Comparison of ENCODE assay signal across 30 cellular contexts in genomic region chr1:26213335-26213905, GRCh38. TPM values are rescaled to one million over a fixed set of nuclear protein-coding genes. Genes with fewer than 3 reads are reported as not detected.
DNase-seq lines count a peak whose midpoint lies in the region; ATAC-seq, FAIRE-seq and TF ChIP-seq lines count a peak whose summit lies in the region.
"Had no signal": no experiment of that assay in that cellular context is flagged by ENCODE, and none has a peak within 500 bp of the region (broad histone marks: within the 10 kb centered on the region; RNA-seq: fewer than 3 reads in every experiment).

No MANE protein-coding gene starts in this region.

- CTCF ChIA-PET in HEK293 (lab: Yijun Ruan, JAX) (interaction anchor here (0.6 to 1.7 kb wide), 2 partner anchors 20 to 108 kb away, joined by 4 to 5 read pairs; partner anchors contain the start of gene CEP85), K562 (lab: Yijun Ruan, JAX; ENCODE audit: low intra/inter-chr PET ratio) (no interaction called here)
- CTCF ChIA-PET in activated CD4-positive, alpha-beta memory T cell treated with anti-CD3 and anti-CD28 coated beads, Interleukin-2, amount 10 ng/mL, durations not matched to agents 7 days and 5 days (lab: Charles Lee), result interaction anchor here (0.7 to 3.1 kb wide), 5 partner anchors 9 to 1456 kb away, joined by 4 to 9 read pairs (median 7); partner anchors contain the start of genes CEP85 and ZNF593

- no peak overlapping the region for H3K4me2 ChIP-seq in K562 (ENCODE audit: insufficient read depth, low read length)
- H3K4me2 ChIP-seq: BLaER1 had no signal

- no peaks in the 10 kb centered on the region for H3K36me3 Mint-ChIP-seq in activated CD4-positive, alpha-beta memory T cell treated with anti-CD3 and anti-CD28 coated beads, Interleukin-2, amount 10 ng/mL, durations not matched to agents 7 days and 5 days (ENCODE audit: low read depth)
- H3K36me3 Mint-ChIP-seq: CD14-positive monocyte; CD4-positive, alpha-beta memory T cell; CD4-positive, CD25-positive, alpha-beta regulatory T cell; CD8-positive, alpha-beta memory T cell had no signal

- no peaks in the 10 kb centered on the region for H3K79me2 ChIP-seq in K562 (ENCODE audit: control insufficient read depth, insufficient read depth, low read length)

- DNase-seq in ELF-1 (ENCODE audit: low read depth, low spot score) (peak; percentile 14), K562 (ENCODE audit: extremely low read depth in 1 of 4, low spot score in 3 of 4) (no peak), NCI-H82 (lab: John Stamatoyannopoulos, UW) (no peak), NCI-H1436 (lab: John Stamatoyannopoulos, UW) (no peak)
- DNase-seq in activated CD4-positive, alpha-beta memory T cell treated with anti-CD3 and anti-CD28 coated beads, Interleukin-2, amount 10 ng/mL, durations not matched to agents 7 days and 5 days, result no peak
- DNase-seq: 8988T; ACHN; BE2C; C1 segment of cervical spinal cord; CD4-positive, alpha-beta memory T cell; CD4-positive, CD25-positive, alpha-beta regulatory T cell; CD8-positive, alpha-beta memory T cell; COR-L47; DMS 273 treated with DMSO at 0.1 percent for 48 hours; DMS153; DMS53; DMS79; DND-41; EL; GF-D8 had no signal

- no peak overlapping the region for H3K9ac ChIP-seq in K562 (ENCODE audit: insufficient read depth in 1 of 2, low read depth in 2 of 2, low read length in 2 of 2)
- H3K9ac ChIP-seq: BLaER1 had no signal

- intact Hi-C loops in K562 (cut with micrococcal nuclease), result no loop called here

- TF ChIP-seq EP300 in K562 (IDR thresholded peaks at IDR 0.05; ENCODE audit: low read length), result no peak

- 26% methylated on average over 6 of the region's 6 CpGs for WGBS in K562 (ENCODE audit: insufficient coverage, low coverage, missing lambda C conversion rate)

- TF ChIP-seq CTCF in HEK293 (tag by site-specific recombination; IDR thresholded peaks at IDR 0.05) (no peak), K562 (IDR thresholded peaks at IDR 0.05 in 2 of 3, conservative IDR thresholded peaks at IDR 0.05 in 1 of 3; ENCODE audit: insufficient read depth in 2 of 3, low read depth in 1 of 3, low read length in 3 of 3) (no peak)

- no peak for TF ChIP-seq POLR2A in K562 (conservative IDR thresholded peaks at IDR 0.05)

- H3K4me3 ChIP-seq in HEK293 (ENCODE audit: low read depth, low read length) (no peak overlapping the region), K562 (no peak overlapping the region)
- H3K4me3 ChIP-seq: BLaER1 had no signal

- H3K4me1 ChIP-seq in HEK293 (ENCODE audit: control insufficient read depth, insufficient read depth, low read length) (no peaks in the 10 kb centered on the region), K562 (replicated peaks in 1 of 2; ENCODE audit: control insufficient read depth in 2 of 2, insufficient read depth in 2 of 2, low read length in 2 of 2) (no peaks in the 10 kb centered on the region)
- H3K4me1 ChIP-seq: BE2C had no signal

- no peak overlapping the region for H3K4me3 Mint-ChIP-seq in activated CD4-positive, alpha-beta memory T cell treated with anti-CD3 and anti-CD28 coated beads, Interleukin-2, amount 10 ng/mL, durations not matched to agents 7 days and 5 days
- H3K4me3 Mint-ChIP-seq: CD14-positive monocyte; CD4-positive, alpha-beta memory T cell; CD4-positive, CD25-positive, alpha-beta regulatory T cell; CD8-positive, alpha-beta memory T cell had no signal

- H3K9me3 ChIP-seq in HEK293 (ENCODE audit: control insufficient read depth, insufficient read depth, low read depth, low read length), result no peaks in the 10 kb centered on the region
- H3K9me3 ChIP-seq in K562 (replicated peaks; ENCODE audit: control insufficient read depth, insufficient read depth, low read depth, low read length), result no peaks in the 10 kb centered on the region
- H3K9me3 ChIP-seq: BE2C, BLaER1 had no signal

- POLR2A ChIA-PET in HEK293 (lab: Yijun Ruan, JAX) (no interaction called here), K562 (lab: Yijun Ruan, JAX) (interaction anchor here (1.2 to 2.6 kb wide), 2 partner anchors 9 to 20 kb away, joined by 4 to 7 read pairs; partner anchors contain the start of gene CEP85)
- POLR2A ChIA-PET in activated CD4-positive, alpha-beta memory T cell treated with anti-CD3 and anti-CD28 coated beads, Interleukin-2, amount 10 ng/mL, durations not matched to agents 7 days and 5 days (lab: Charles Lee), result interaction anchor here (1.2 kb wide), 1 partner anchor 21 kb away, joined by 3 read pairs; no protein-coding TSS in a partner anchor

- H3K27me3 ChIP-seq in K562 (ENCODE audit: control insufficient read depth in 2 of 2, insufficient read depth in 2 of 2, low read length in 2 of 2), result peaks cover 2 to 3% of the 10 kb centered on the region in 2 experiments; a peak in 1 of 5 replicates
- H3K27me3 ChIP-seq: BE2C, BLaER1 had no signal

- TF ChIP-seq RAD21 in K562 (CRISPR knock-in tag; conservative IDR thresholded peaks at IDR 0.05 in 1 of 2, IDR thresholded peaks at IDR 0.05 in 1 of 2), result no peak

- H2AFZ ChIP-seq in K562 (ENCODE audit: low read depth, low read length), result no peak overlapping the region

- no peak overlapping the region for H3K27ac Mint-ChIP-seq in activated CD4-positive, alpha-beta memory T cell treated with anti-CD3 and anti-CD28 coated beads, Interleukin-2, amount 10 ng/mL, durations not matched to agents 7 days and 5 days
- H3K27ac Mint-ChIP-seq: CD14-positive monocyte; CD4-positive, alpha-beta memory T cell; CD8-positive, alpha-beta memory T cell had no signal

- BruUV-seq in K562 (replicated peaks; lab: Mats Ljungman, UMichigan), result no TSS peak

- no peak for ATAC-seq in K562

- no peak for FAIRE-seq in K562 (lab: Jason Lieb, UNC)
- FAIRE-seq: A204.1, G401.6, GM12891, GM19239 had no signal

- no peaks in the 10 kb centered on the region for H3K9me3 Mint-ChIP-seq in activated CD4-positive, alpha-beta memory T cell treated with anti-CD3 and anti-CD28 coated beads, Interleukin-2, amount 10 ng/mL, durations not matched to agents 7 days and 5 days
- H3K9me3 Mint-ChIP-seq: CD14-positive monocyte; CD4-positive, alpha-beta memory T cell; CD4-positive, CD25-positive, alpha-beta regulatory T cell; CD8-positive, alpha-beta memory T cell had no signal

- in situ Hi-C loops in K562 (cut with MboI), result no loop called here

- H3K27ac ChIP-seq in HEK293 (ENCODE audit: extremely low read depth, low read depth, low read length) (no peak overlapping the region), K562 (ENCODE audit: extremely low read depth, low read depth, low read length) (no peak overlapping the region)
- H3K27ac ChIP-seq: BLaER1 had no signal

- no peaks in the 10 kb centered on the region for H4K20me1 ChIP-seq in K562 (replicated peaks; ENCODE audit: control insufficient read depth, insufficient read depth, low read length)
- H4K20me1 ChIP-seq: BLaER1 had no signal

- no peaks in the 10 kb centered on the region for H3K9me1 ChIP-seq in K562 (ENCODE audit: control insufficient read depth, insufficient read depth, low read length)

- H3K27me3 Mint-ChIP-seq in activated CD4-positive, alpha-beta memory T cell treated with anti-CD3 and anti-CD28 coated beads, Interleukin-2, amount 10 ng/mL, durations not matched to agents 7 days and 5 days, result peaks cover 14% of the 10 kb centered on the region
- H3K27me3 Mint-ChIP-seq: CD4-positive, alpha-beta memory T cell; CD8-positive, alpha-beta memory T cell had no signal

- H3K4me1 Mint-ChIP-seq in activated CD4-positive, alpha-beta memory T cell treated with anti-CD3 and anti-CD28 coated beads, Interleukin-2, amount 10 ng/mL, durations not matched to agents 7 days and 5 days, result no peaks in the 10 kb centered on the region
- H3K4me1 Mint-ChIP-seq: CD14-positive monocyte; CD4-positive, alpha-beta memory T cell; CD4-positive, CD25-positive, alpha-beta regulatory T cell; CD8-positive, alpha-beta memory T cell had no signal

- no peaks in the 10 kb centered on the region for H3K36me3 ChIP-seq in HEK293 (ENCODE audit: control insufficient read depth in 2 of 2, insufficient read depth in 1 of 2, low read length in 2 of 2)
- no peaks in the 10 kb centered on the region for H3K36me3 ChIP-seq in K562 (ENCODE audit: control insufficient read depth, insufficient read depth, low read length)
- H3K36me3 ChIP-seq: BE2C, BLaER1 had no signal

RNA-seq across cellular contexts. Expression of gene CEP85, which starts 20.6 kb away (rescaled TPM):
- 303 and 318 TPM in 2 replicates for total RNA-seq in K562 (2011; cell fraction: chromatin; rRNA removed; ENCODE audit: low replicate concordance)
- 171 and 180 TPM in 2 replicates for total RNA-seq in K562 (2011; cell fraction: nucleolus; rRNA removed)
- 221 and 317 TPM in 2 replicates for total RNA-seq in K562 (2011; cell fraction: nucleoplasm; rRNA removed)
- total RNA-seq in K562 (2014; rRNA removed), result 75.9 and 77.9 TPM in 2 replicates
- total RNA-seq in K562 (2014; rRNA removed; fragmentation: Illumina TruSeq; extraction: Trizol), result 89.6 and 92.6 TPM in 2 replicates
- 85.3 and 88.7 TPM in 2 replicates for total RNA-seq in K562 (2015; rRNA removed; fragmentation: Illumina TruSeq; extraction: Trizol)
- total RNA-seq in K562 (2021), result 80.2 and 84.8 TPM in 2 replicates
- 140 and 167 TPM in 2 replicates for polyA plus RNA-seq in K562 (2011; rRNA removed)
- 105 and 143 TPM in 2 replicates for polyA plus RNA-seq in K562 (2011; cell fraction: cytosol; rRNA removed)
- polyA plus RNA-seq in K562 (2011; cell fraction: nucleus; rRNA removed), result 433 and 499 TPM in 2 replicates
- 59.3 and 74.9 TPM in 2 replicates for polyA plus RNA-seq in K562 (2012)
- polyA plus RNA-seq in K562 (2014; fragmentation: Illumina TruSeq; extraction: Trizol), result 102 and 107 TPM in 2 replicates
- 100 to 1,000 TPM in 1 of 2 experiments, 10 to 100 TPM in 1; 42.1 to 107 TPM for polyA plus RNA-seq in K562 (2014; fragmentation: Nextera tagmentation; extraction: Ambion mirVana)
- 97.5 and 114 TPM in 2 replicates for polyA plus RNA-seq in K562 (2014; rRNA removed)
- polyA minus RNA-seq in K562 (2011; rRNA and poly(A)+ RNA removed), result 123 and 147 TPM in 2 replicates
- polyA minus RNA-seq in K562 (2011; cell fraction: cytosol; rRNA and poly(A)+ RNA removed), result 48.4 and 50.9 TPM in 2 replicates
- polyA minus RNA-seq in K562 (2011; cell fraction: nucleus; rRNA and poly(A)+ RNA removed), result 106 and 172 TPM in 2 replicates
- total RNA-seq in activated CD4-positive, alpha-beta memory T cell treated with anti-CD3 and anti-CD28 coated beads, Interleukin-2, amount 10 ng/mL, durations not matched to agents 7 days and 5 days, result 10 to 100 TPM; 35.5 to 37.7 TPM

RNA-seq across cellular contexts. Expression of gene CATSPER4, which starts 23.0 kb away (rescaled TPM):
- total RNA-seq in K562 (2011; cell fraction: chromatin; rRNA removed; ENCODE audit: low replicate concordance), result not detected in 2 replicates
- not detected in 2 replicates for total RNA-seq in K562 (2011; cell fraction: nucleolus; rRNA removed)
- total RNA-seq in K562 (2011; cell fraction: nucleoplasm; rRNA removed), result not detected in 2 replicates
- total RNA-seq in K562 (2014; rRNA removed) (0.08 TPM in 1 of 2 replicates, not detected in the other), K562 (2014; rRNA removed; fragmentation: Illumina TruSeq; extraction: Trizol) (not detected in 2 replicates), K562 (2015; rRNA removed; fragmentation: Illumina TruSeq; extraction: Trizol) (not detected in 2 replicates), K562 (2021) (0.13 TPM in 1 of 2 replicates, not detected in the other)
- polyA plus RNA-seq in K562 (2011; rRNA removed) (0.05 TPM in 1 of 2 replicates, not detected in the other), K562 (2014; fragmentation: Illumina TruSeq; extraction: Trizol) (not detected in 2 replicates), K562 (2014; fragmentation: Nextera tagmentation; extraction: Ambion mirVana) (under 1 TPM in 1 of 2 experiments, not detected in 1; 0.04 TPM), K562 (2014; rRNA removed) (0.35 TPM in 1 of 2 replicates, not detected in the other)
- 0.04 TPM in 1 of 2 replicates, not detected in the other for polyA plus RNA-seq in K562 (2011; cell fraction: cytosol; rRNA removed)
- 0.10 and 0.13 TPM in 2 replicates for polyA plus RNA-seq in K562 (2011; cell fraction: nucleus; rRNA removed)
- polyA plus RNA-seq in K562 (2012), result 0.05 TPM in 1 of 2 replicates, not detected in the other
- polyA minus RNA-seq in K562 (2011; rRNA and poly(A)+ RNA removed), result not detected in 2 replicates
- not detected in 2 replicates for polyA minus RNA-seq in K562 (2011; cell fraction: cytosol; rRNA and poly(A)+ RNA removed)
- 0.27 TPM in 1 of 2 replicates, not detected in the other for polyA minus RNA-seq in K562 (2011; cell fraction: nucleus; rRNA and poly(A)+ RNA removed)
- total RNA-seq in activated CD4-positive, alpha-beta memory T cell treated with anti-CD3 and anti-CD28 coated beads, Interleukin-2, amount 10 ng/mL, durations not matched to agents 7 days and 5 days, result not detected
- total RNA-seq: A673; CD4-positive, alpha-beta memory T cell; CD4-positive, CD25-positive, alpha-beta regulatory T cell; CD8-positive, alpha-beta memory T cell; Daoy had no signal
- polyA plus RNA-seq: AG04450; CD14-positive monocyte; CD4-positive, alpha-beta memory T cell; CD4-positive, CD25-positive, alpha-beta regulatory T cell; CD8-positive, alpha-beta memory T cell had no signal

RNA-seq across cellular contexts. Expression of gene CNKSR1, which starts 36.1 kb away (rescaled TPM):
- total RNA-seq in K562 (2011; cell fraction: chromatin; rRNA removed; ENCODE audit: low replicate concordance), result 12.4 and 22.9 TPM in 2 replicates
- 7.5 and 12.7 TPM in 2 replicates for total RNA-seq in K562 (2011; cell fraction: nucleolus; rRNA removed)
- 6.0 and 9.3 TPM in 2 replicates for total RNA-seq in K562 (2011; cell fraction: nucleoplasm; rRNA removed)
- total RNA-seq in K562 (2014; rRNA removed), result 1.1 and 2.4 TPM in 2 replicates
- total RNA-seq in K562 (2014; rRNA removed; fragmentation: Illumina TruSeq; extraction: Trizol), result 0.73 and 0.80 TPM in 2 replicates
- total RNA-seq in K562 (2015; rRNA removed; fragmentation: Illumina TruSeq; extraction: Trizol), result 1.8 and 2.4 TPM in 2 replicates
- 1.6 and 2.0 TPM in 2 replicates for total RNA-seq in K562 (2021)
- polyA plus RNA-seq in K562 (2011; rRNA removed), result 0.91 and 0.93 TPM in 2 replicates
- polyA plus RNA-seq in K562 (2011; cell fraction: cytosol; rRNA removed), result 1.3 and 2.6 TPM in 2 replicates
- polyA plus RNA-seq in K562 (2011; cell fraction: nucleus; rRNA removed), result 4.0 and 6.5 TPM in 2 replicates
- 2.1 and 3.1 TPM in 2 replicates for polyA plus RNA-seq in K562 (2012)
- 2.0 and 2.2 TPM in 2 replicates for polyA plus RNA-seq in K562 (2014; fragmentation: Illumina TruSeq; extraction: Trizol)
- polyA plus RNA-seq in K562 (2014; fragmentation: Nextera tagmentation; extraction: Ambion mirVana), result under 1 TPM; 0.03 to 0.10 TPM
- 2.0 and 2.8 TPM in 2 replicates for polyA plus RNA-seq in K562 (2014; rRNA removed)
- 0.45 and 0.56 TPM in 2 replicates for polyA minus RNA-seq in K562 (2011; rRNA and poly(A)+ RNA removed)
- polyA minus RNA-seq in K562 (2011; cell fraction: cytosol; rRNA and poly(A)+ RNA removed), result 1.2 and 2.7 TPM in 2 replicates
- polyA minus RNA-seq in K562 (2011; cell fraction: nucleus; rRNA and poly(A)+ RNA removed), result 0.94 and 1.8 TPM in 2 replicates
- 1 to 10 TPM; 1.8 to 5.3 TPM for total RNA-seq in activated CD4-positive, alpha-beta memory T cell treated with anti-CD3 and anti-CD28 coated beads, Interleukin-2, amount 10 ng/mL, durations not matched to agents 7 days and 5 days
- polyA plus RNA-seq: CD14-positive monocyte; CD8-positive, alpha-beta memory T cell had no signal

RNA-seq across cellular contexts. Expression of gene ZNF593OS, which starts 41.8 kb away (rescaled TPM):
- total RNA-seq in K562 (2011; cell fraction: chromatin; rRNA removed; ENCODE audit: low replicate concordance), result not detected in 2 replicates
- total RNA-seq in K562 (2011; cell fraction: nucleolus; rRNA removed), result 0.33 TPM in 1 of 2 replicates, not detected in the other
- not detected in 2 replicates for total RNA-seq in K562 (2011; cell fraction: nucleoplasm; rRNA removed)
- not detected in 2 replicates for total RNA-seq in K562 (2014; rRNA removed)
- total RNA-seq in K562 (2014; rRNA removed; fragmentation: Illumina TruSeq; extraction: Trizol), result not detected in 2 replicates
- total RNA-seq in K562 (2015; rRNA removed; fragmentation: Illumina TruSeq; extraction: Trizol), result not detected in 2 replicates
- total RNA-seq in K562 (2021), result not detected in 2 replicates
- not detected in 2 replicates for polyA plus RNA-seq in K562 (2011; rRNA removed)
- polyA plus RNA-seq in K562 (2011; cell fraction: cytosol; rRNA removed), result 0.04 TPM in 1 of 2 replicates, not detected in the other
- polyA plus RNA-seq in K562 (2011; cell fraction: nucleus; rRNA removed), result not detected in 2 replicates
- 1.5 and 1.6 TPM in 2 replicates for polyA plus RNA-seq in K562 (2012)
- not detected in 2 replicates for polyA plus RNA-seq in K562 (2014; fragmentation: Illumina TruSeq; extraction: Trizol)
- under 1 TPM; 0.24 to 0.27 TPM for polyA plus RNA-seq in K562 (2014; fragmentation: Nextera tagmentation; extraction: Ambion mirVana)
- not detected in 2 replicates for polyA plus RNA-seq in K562 (2014; rRNA removed)
- polyA minus RNA-seq in K562 (2011; rRNA and poly(A)+ RNA removed), result not detected in 2 replicates
- polyA minus RNA-seq in K562 (2011; cell fraction: cytosol; rRNA and poly(A)+ RNA removed), result not detected in 2 replicates
- 0.67 TPM in 1 of 2 replicates, not detected in the other for polyA minus RNA-seq in K562 (2011; cell fraction: nucleus; rRNA and poly(A)+ RNA removed)
- total RNA-seq in activated CD4-positive, alpha-beta memory T cell treated with anti-CD3 and anti-CD28 coated beads, Interleukin-2, amount 10 ng/mL, durations not matched to agents 7 days and 5 days, result not detected
- total RNA-seq: A673; CD4-positive, alpha-beta memory T cell; CD4-positive, CD25-positive, alpha-beta regulatory T cell; CD8-positive, alpha-beta memory T cell; Daoy had no signal
- polyA plus RNA-seq: AG04450 had no signal

RNA-seq across cellular contexts. Expression of gene ZNF593, which starts 43.7 kb away (rescaled TPM):
- total RNA-seq in K562 (2011; cell fraction: chromatin; rRNA removed; ENCODE audit: low replicate concordance), result 12.7 and 40.0 TPM in 2 replicates
- total RNA-seq in K562 (2011; cell fraction: nucleolus; rRNA removed), result 55.5 and 60.9 TPM in 2 replicates
- 22.8 and 27.3 TPM in 2 replicates for total RNA-seq in K562 (2011; cell fraction: nucleoplasm; rRNA removed)
- total RNA-seq in K562 (2014; rRNA removed) (233 and 259 TPM in 2 replicates), K562 (2014; rRNA removed; fragmentation: Illumina TruSeq; extraction: Trizol) (16.2 and 32.2 TPM in 2 replicates), K562 (2015; rRNA removed; fragmentation: Illumina TruSeq; extraction: Trizol) (66.3 and 76.7 TPM in 2 replicates), K562 (2021) (125 and 144 TPM in 2 replicates)
- polyA plus RNA-seq in K562 (2011; rRNA removed) (48.2 and 51.6 TPM in 2 replicates), K562 (2014; fragmentation: Illumina TruSeq; extraction: Trizol) (37.2 and 58.8 TPM in 2 replicates), K562 (2014; fragmentation: Nextera tagmentation; extraction: Ambion mirVana) (10 to 100 TPM in 1 of 2 experiments, 1 to 10 TPM in 1; 9.8 to 27.1 TPM), K562 (2014; rRNA removed) (313 and 334 TPM in 2 replicates)
- polyA plus RNA-seq in K562 (2011; cell fraction: cytosol; rRNA removed), result 107 and 284 TPM in 2 replicates
- 48.1 and 66.6 TPM in 2 replicates for polyA plus RNA-seq in K562 (2011; cell fraction: nucleus; rRNA removed)
- 81.5 and 109 TPM in 2 replicates for polyA plus RNA-seq in K562 (2012)
- polyA minus RNA-seq in K562 (2011; rRNA and poly(A)+ RNA removed), result 6.5 and 11.3 TPM in 2 replicates
- 20.5 and 28.1 TPM in 2 replicates for polyA minus RNA-seq in K562 (2011; cell fraction: cytosol; rRNA and poly(A)+ RNA removed)
- polyA minus RNA-seq in K562 (2011; cell fraction: nucleus; rRNA and poly(A)+ RNA removed), result 27.1 and 36.7 TPM in 2 replicates
- total RNA-seq in activated CD4-positive, alpha-beta memory T cell treated with anti-CD3 and anti-CD28 coated beads, Interleukin-2, amount 10 ng/mL, durations not matched to agents 7 days and 5 days, result 10 to 100 TPM; 20.3 to 22.9 TPM
